Comparison of ENCODE assay signal across 12 cellular contexts in the genomic region with DNA sequence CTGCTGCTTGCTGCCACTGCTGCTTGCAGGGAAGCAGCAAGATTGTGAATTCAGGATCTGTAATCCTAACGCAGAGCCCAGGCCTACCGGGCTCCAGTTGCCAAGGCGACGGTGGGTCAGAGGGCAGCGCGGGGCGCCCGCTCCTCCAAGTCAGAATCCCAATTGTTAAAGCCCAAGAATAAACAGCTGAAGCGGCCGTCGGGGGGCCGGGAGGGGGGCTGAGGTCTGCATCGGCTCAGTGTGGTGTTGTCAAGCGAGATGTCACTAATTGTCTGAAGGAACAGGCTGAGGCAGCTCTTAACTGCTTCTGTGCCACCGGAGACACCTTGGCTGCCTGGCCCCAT. TPM values are rescaled to one million over a fixed set of nuclear protein-coding genes. Genes with fewer than 3 reads are reported as not detected.
DNase-seq lines count a peak whose midpoint lies in the region; ATAC-seq, FAIRE-seq and TF ChIP-seq lines count a peak whose summit lies in the region.
"Had no signal": no experiment of that assay in that cellular context is flagged by ENCODE, and none has a peak within 500 bp of the region (broad histone marks: within the 10 kb centered on the region; RNA-seq: fewer than 3 reads in every experiment).

No MANE protein-coding gene starts in this region.

- ATAC-seq in HG03432 (IDR thresholded peaks at IDR 0.05; ENCODE audit: unreplicated experiment): no peak

- peaks cover 71% of the 10 kb centered on the region for H3K79me2 ChIP-seq in astrocyte (ENCODE audit: insufficient read depth, low read length)

- no peaks in the 10 kb centered on the region for H3K27me3 Mint-ChIP-seq in astrocyte (ENCODE audit: low read depth, unreplicated experiment)
- H3K27me3 Mint-ChIP-seq: naive B cell had no signal

- H2AFZ ChIP-seq in astrocyte (ENCODE audit: low read depth, low read length): no peak overlapping the region

- H3K4me3 Mint-ChIP-seq in astrocyte (ENCODE audit: unreplicated experiment): no peak overlapping the region

- POLR2A ChIA-PET in HEK293T (lab: Yijun Ruan, JAX): no interaction called here

- H3K4me1 ChIP-seq in HUES48 (ENCODE audit: control insufficient read depth, insufficient read depth, low read length): peaks cover 70% of the 10 kb centered on the region
- peaks cover 44% of the 10 kb centered on the region for H3K4me1 ChIP-seq in astrocyte (ENCODE audit: insufficient read depth, low read length)
- H3K4me1 ChIP-seq in skeletal muscle tissue (ENCODE audit: control insufficient read depth in 3 of 3, insufficient read depth in 3 of 3, low read length in 3 of 3): peaks cover 91 to 97% (median 96%) of the 10 kb centered on the region in 3 donors

- H3K36me3 Mint-ChIP-seq in astrocyte (ENCODE audit: low read depth, unreplicated experiment): peaks cover 8% of the 10 kb centered on the region
- H3K36me3 Mint-ChIP-seq: CD4-positive, CD25-positive, alpha-beta regulatory T cell; naive B cell had no signal

- H3K27me3 ChIP-seq in HUES48 (ENCODE audit: control insufficient read depth, insufficient read depth, low read length): no peaks in the 10 kb centered on the region
- no peaks in the 10 kb centered on the region for H3K27me3 ChIP-seq in astrocyte (ENCODE audit: insufficient read depth, low read length)
- H3K27me3 ChIP-seq in layer of hippocampus (ENCODE audit: control insufficient read depth, insufficient read depth, low read length): no peaks in the 10 kb centered on the region
- H3K27me3 ChIP-seq in skeletal muscle tissue (ENCODE audit: control insufficient read depth in 3 of 3, insufficient read depth in 3 of 3, low read length in 3 of 3): no peaks in the 10 kb centered on the region

- no peak for DNase-seq in astrocyte (ENCODE audit: low read depth)
- no peak for DNase-seq in DMS53 treated with DMSO at 0.1 percent for 48 hours (lab: John Stamatoyannopoulos, UW; ENCODE audit: unreplicated experiment)
- DNase-seq in HEK293T (ENCODE audit: extremely low spot score): no peak
- no peak for DNase-seq in activated T-cell treated with anti-CD3 and anti-CD28 coated beads for 4 hours
- DNase-seq: activated CD4-positive, CD25-positive, alpha-beta regulatory T cell; CD4-positive, CD25-positive, alpha-beta regulatory T cell; GF-D8; naive B cell had no signal

- H3K4me2 ChIP-seq in astrocyte (ENCODE audit: low read length): no peak overlapping the region

- peaks cover 95% of the 10 kb centered on the region for H4K20me1 ChIP-seq in astrocyte (ENCODE audit: insufficient read depth, low read length)

- FAIRE-seq in astrocyte (lab: Jason Lieb, UNC): no peak

- H3K36me3 ChIP-seq in HUES48 (ENCODE audit: control insufficient read depth, insufficient read depth, low read length): no peaks in the 10 kb centered on the region
- no peaks in the 10 kb centered on the region for H3K36me3 ChIP-seq in astrocyte (ENCODE audit: insufficient read depth, low read length)
- peaks cover 0 to 5% (median 0%) of the 10 kb centered on the region in 3 donors for H3K36me3 ChIP-seq in skeletal muscle tissue (ENCODE audit: control insufficient read depth in 3 of 3, insufficient read depth in 3 of 3, low read length in 3 of 3)

- no peak for TF ChIP-seq CTCF in astrocyte (IDR thresholded peaks at IDR 0.05; ENCODE audit: insufficient read depth, low read depth, low read length)

- H3K27ac Mint-ChIP-seq in astrocyte (ENCODE audit: unreplicated experiment): peak overlapping the region; percentile 53

- CTCF ChIA-PET in HEK293T (lab: Yijun Ruan, JAX): interaction anchor here (1.1 to 7.0 kb wide), 3 partner anchors 11 to 34 kb away, joined by 5 to 50 read pairs (median 12); no protein-coding TSS in a partner anchor

- peak overlapping the region; percentile 42 for H3K27ac ChIP-seq in HUES48 (ENCODE audit: low read depth, low read length)
- H3K27ac ChIP-seq in astrocyte (ENCODE audit: low read depth, low read length): no peak overlapping the region
- peak overlapping the region; percentile 62 for H3K27ac ChIP-seq in layer of hippocampus (ENCODE audit: low read depth, low read length)
- peak overlapping the region; percentile 94 for H3K27ac ChIP-seq in skeletal muscle tissue (ENCODE audit: low read depth, low read length)

- H3K4me1 Mint-ChIP-seq in astrocyte (ENCODE audit: low read depth, unreplicated experiment): peaks cover 83% of the 10 kb centered on the region

- H3K9ac ChIP-seq in HUES48 (ENCODE audit: low read depth, low read length) (no peak overlapping the region), astrocyte (ENCODE audit: low read length) (no peak overlapping the region), skeletal muscle tissue (ENCODE audit: low read depth in 1 of 3, low read length in 3 of 3) (peak overlapping the region; percentile 57 to 87 (median 62))

- H3K9me3 ChIP-seq in HUES48 (ENCODE audit: control insufficient read depth, insufficient read depth, low read length): no peaks in the 10 kb centered on the region
- no peaks in the 10 kb centered on the region for H3K9me3 ChIP-seq in astrocyte (ENCODE audit: insufficient read depth, low read depth, low read length)
- no peaks in the 10 kb centered on the region for H3K9me3 ChIP-seq in skeletal muscle tissue (ENCODE audit: control insufficient read depth in 3 of 3, low read length in 3 of 3)

- no peaks in the 10 kb centered on the region for H3K9me3 Mint-ChIP-seq in astrocyte (ENCODE audit: unreplicated experiment)
- H3K9me3 Mint-ChIP-seq: naive B cell had no signal

- no peak overlapping the region for H3K4me3 ChIP-seq in HUES48 (ENCODE audit: low read depth, low read length)
- H3K4me3 ChIP-seq in astrocyte (ENCODE audit: insufficient read depth, low read depth, low read length): no peak overlapping the region
- H3K4me3 ChIP-seq in skeletal muscle tissue (ENCODE audit: low read length in 3 of 3): peak overlapping the region in 2 of 3 donors; percentile 69 to 72

TF ChIP-seq in HEK293T, 16 proteins besides CTCF, POLR2A, EP300 and RAD21:
- TF ChIP-seq L3MBTL2 (conservative IDR thresholded peaks at IDR 0.05) (no peak), ARNT (IDR thresholded peaks at IDR 0.05) (no peak), LEF1 (IDR thresholded peaks at IDR 0.05; ENCODE audit: borderline replicate concordance) (no peak), NFRKB (IDR thresholded peaks at IDR 0.05) (no peak), TARDBP (IDR thresholded peaks at IDR 0.05) (no peak), SP1 (IDR thresholded peaks at IDR 0.05) (no peak), BHLHE40 (IDR thresholded peaks at IDR 0.05; ENCODE audit: borderline replicate concordance) (no peak)
TF ChIP-seq in HEK293T: peak in this region for 0.

RNA-seq across cellular contexts. Expression of gene AHDC1, which starts 36.8 kb away (rescaled TPM):
- 74.0 and 75.7 TPM in 2 replicates for total RNA-seq in astrocyte
- total RNA-seq in skeletal muscle tissue: 19.8 TPM

Comparison
In these comparisons a context has a peak if more than half of its experiments do, and no peak if none do; other contexts are left out.
1. H3K4me3 ChIP-seq: peak in skeletal muscle tissue (2 of 3); none in HUES48 (single experiment) and astrocyte (single experiment).
2. H3K9ac ChIP-seq: peak in skeletal muscle tissue (3 of 3); none in HUES48 (single experiment) and astrocyte (single experiment).